ENCODE assay signal across 8 cellular contexts in the genomic region with DNA sequence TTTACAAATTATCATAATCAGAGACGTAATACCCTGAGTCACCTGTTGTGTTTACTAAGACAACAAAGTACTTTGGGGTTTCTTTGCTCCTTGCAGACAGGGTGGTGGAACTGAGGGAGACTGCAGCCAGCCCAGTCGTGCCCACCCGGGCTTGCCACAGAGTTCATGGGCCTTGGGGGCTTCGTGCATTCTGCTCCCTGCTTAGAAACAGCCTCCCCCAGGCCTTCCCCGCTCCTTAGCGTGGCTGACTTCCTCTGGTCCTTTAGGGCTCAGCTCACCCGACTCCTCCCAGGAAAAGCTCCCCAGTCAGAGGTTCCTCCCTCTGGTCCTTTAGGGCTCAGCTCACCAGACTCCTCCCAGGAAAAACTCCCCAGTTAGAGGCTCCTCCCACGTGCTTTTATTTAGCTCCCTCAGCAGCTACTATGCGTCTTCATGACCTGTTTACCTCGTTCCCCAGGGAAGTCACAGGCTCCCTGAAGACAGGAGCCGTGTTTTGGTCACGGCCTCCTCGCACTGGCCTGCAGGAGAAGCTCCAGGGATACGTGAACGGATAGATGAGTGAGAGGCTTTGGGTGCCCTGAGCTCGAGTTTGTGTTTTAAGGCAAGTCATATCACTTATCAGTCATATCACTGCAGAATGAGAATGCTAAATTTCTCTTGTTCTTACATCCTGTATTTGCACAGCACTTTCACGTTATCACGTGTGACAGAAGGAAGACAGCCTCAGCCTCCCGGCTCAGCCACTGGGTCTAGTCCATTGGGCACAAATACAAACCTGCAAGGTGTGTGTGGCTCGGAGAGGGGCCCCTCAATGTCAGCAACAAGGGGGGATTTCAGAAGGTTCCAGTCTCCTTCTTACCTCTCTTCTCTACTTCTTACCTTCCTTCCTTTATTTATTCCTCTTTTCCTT. TPM values are rescaled to one million over a fixed set of nuclear protein-coding genes. Genes with fewer than 3 reads are reported as not detected.
DNase-seq lines count a peak whose midpoint lies in the region; ATAC-seq and TF ChIP-seq lines count a peak whose summit lies in the region.

No MANE protein-coding gene starts in this region.

- H3K9me3 ChIP-seq in gastrocnemius medialis: no peaks in the 10 kb centered on the region

- H3K27me3 ChIP-seq in gastrocnemius medialis: no peaks in the 10 kb centered on the region

- DNase-seq in UCSD-AML1 (lab: John Stamatoyannopoulos, UW; ENCODE audit: unreplicated experiment) (peak; percentile 64), iPS DF 4.7 (ENCODE audit: extremely low read depth, low spot score) (peak; percentile 19), gastrocnemius medialis (no peak), NCI-H446 treated with DMSO at 0.1 percent for 48 hours (lab: John Stamatoyannopoulos, UW) (no peak), NCI-H82 (lab: John Stamatoyannopoulos, UW) (no peak), iPS-NIHi7 (ENCODE audit: extremely low spot score) (no peak)

- in situ Hi-C loops in gastrocnemius medialis (cut with MboI; ENCODE audit: low sequenced_read_pairs in 4 of 4): no loop called here

- ATAC-seq in GM18868 (IDR thresholded peaks at IDR 0.05; ENCODE audit: unreplicated experiment) (peak; percentile 87), HG03103 (IDR thresholded peaks at IDR 0.05; ENCODE audit: low read depth, unreplicated experiment) (peak; percentile 74), gastrocnemius medialis (no peak)

- TF ChIP-seq CTCF in gastrocnemius medialis (IDR thresholded peaks at IDR 0.05 in 4 of 5, conservative IDR thresholded peaks at IDR 0.05 in 1 of 5): no peak

- no peak overlapping the region for H3K27ac ChIP-seq in gastrocnemius medialis

- intact Hi-C loops in gastrocnemius medialis (cut with DNase I; ENCODE audit: low total_unique reads): no loop called here

- H3K36me3 ChIP-seq in gastrocnemius medialis: no peaks in the 10 kb centered on the region

- H3K4me1 ChIP-seq in gastrocnemius medialis: no peaks in the 10 kb centered on the region

- no peak overlapping the region for H3K4me3 ChIP-seq in gastrocnemius medialis

- TF ChIP-seq POLR2A in gastrocnemius medialis (IDR thresholded peaks at IDR 0.05): no peak

RNA-seq across cellular contexts. Expression of a gene that starts 52.7 kb away (rescaled TPM):
- total RNA-seq in gastrocnemius medialis: 1 to 10 TPM in 2 of 4 donors, under 1 TPM in 2; 0.39 to 2.2 (median 0.80) TPM

Comparison
In these comparisons a context has a peak if more than half of its experiments do, and no peak if none do; other contexts are left out.
1. ATAC-seq: peak in GM18868 (single experiment) and HG03103 (single experiment); none in gastrocnemius medialis (0 of 2).
2. DNase-seq: peak in UCSD-AML1 (single experiment) and iPS DF 4.7 (single experiment); none in gastrocnemius medialis (0 of 2), NCI-H446 treated with DMSO at 0.1 percent for 48 hours (single experiment), NCI-H82 (single experiment) and iPS-NIHi7 (single experiment).